8 cellular contexts compared by ENCODE assay signal in the genomic region with DNA sequence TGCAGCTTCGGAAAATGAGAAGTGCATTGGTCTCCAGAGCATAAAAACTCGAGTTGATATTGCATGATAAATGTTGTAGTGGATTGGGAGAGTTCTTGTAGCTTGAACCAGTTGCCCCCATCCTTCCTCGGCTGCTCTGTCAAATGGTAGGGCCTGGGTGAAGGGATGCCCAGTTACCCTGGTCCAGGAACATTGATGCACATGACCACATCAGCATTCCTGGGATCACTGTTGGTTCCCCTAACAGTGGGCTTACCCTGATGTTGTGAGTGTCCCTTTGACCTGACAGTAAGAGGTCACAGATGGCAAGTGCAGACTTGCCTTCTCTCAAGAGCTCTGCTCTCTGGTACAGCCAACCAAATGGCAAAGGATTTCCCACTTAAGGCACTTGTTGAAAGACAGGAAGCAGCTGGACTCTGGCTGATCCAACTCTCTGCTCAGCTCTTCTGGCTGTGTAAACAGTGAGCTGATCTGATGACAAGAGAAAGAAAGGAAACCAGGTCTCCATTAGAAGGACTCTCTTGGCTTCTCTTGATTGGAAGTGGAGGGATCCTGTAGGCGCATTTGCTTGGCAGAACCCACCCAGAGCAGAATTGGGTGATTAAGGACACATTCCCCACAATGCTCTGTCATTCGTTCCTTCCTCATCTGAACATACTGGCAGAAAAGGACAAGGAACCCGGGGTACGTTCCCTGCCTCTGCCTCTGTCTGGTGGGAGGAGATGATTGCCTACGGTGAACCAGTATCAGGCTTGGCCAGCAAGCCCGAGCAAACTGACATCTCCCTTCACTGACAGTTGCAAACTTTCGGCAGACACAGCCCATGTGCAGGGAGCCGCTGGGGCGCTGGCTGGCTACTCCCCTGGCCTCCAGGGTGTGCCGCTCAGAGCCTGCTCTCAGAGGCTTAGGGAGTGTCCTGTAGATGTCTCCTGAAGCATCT. TPM values are rescaled to one million over a fixed set of nuclear protein-coding genes. Genes with fewer than 3 reads are reported as not detected.
DNase-seq lines count a peak whose midpoint lies in the region; ATAC-seq, FAIRE-seq and TF ChIP-seq lines count a peak whose summit lies in the region.

No MANE protein-coding gene starts in this region.

- no peak overlapping the region for H3K9ac ChIP-seq in stomach smooth muscle (ENCODE audit: low read length in 2 of 2)

- DNase-seq in LHCN-M2 (ENCODE audit: low read depth) (peak; percentile 92), RWPE2 (ENCODE audit: low spot score) (no peak), Right ventricle myocardium superior (peak; percentile 63), frontal cortex (ENCODE audit: low spot score in 2 of 2) (no peak), H7 (no peak)

- H3K4me1 ChIP-seq in RWPE2 (ENCODE audit: insufficient read depth, poor library complexity, severe bottlenecking) = peaks cover 36% of the 10 kb centered on the region
- H3K4me1 ChIP-seq in stomach smooth muscle (ENCODE audit: control insufficient read depth, insufficient read depth, low read length) = peaks cover 44% of the 10 kb centered on the region

- H3K9me3 ChIP-seq in RWPE2 (ENCODE audit: severe bottlenecking) (no peaks in the 10 kb centered on the region), stomach smooth muscle (ENCODE audit: control insufficient read depth in 2 of 2, low read length in 2 of 2) (no peaks in the 10 kb centered on the region)

- no peak overlapping the region for H3K27ac ChIP-seq in RWPE2 (ENCODE audit: poor library complexity, severe bottlenecking)
- peak overlapping the region; percentile 82 for H3K27ac ChIP-seq in stomach smooth muscle (ENCODE audit: low read length)

- no peak for FAIRE-seq in frontal cortex (lab: Jason Lieb, UNC)

- H3K4me3 ChIP-seq in RWPE2 (ENCODE audit: severe bottlenecking) (no peak overlapping the region), stomach smooth muscle (ENCODE audit: low read length in 2 of 2) (peak overlapping the region; percentile 47 to 68), H7 (ENCODE audit: insufficient read depth, low read depth, low read length) (no peak overlapping the region)

- H3K36me3 ChIP-seq in RWPE2 (ENCODE audit: low read depth) (no peaks in the 10 kb centered on the region; the same call in 1 of the 2 replicates), stomach smooth muscle (ENCODE audit: control insufficient read depth in 2 of 2, insufficient read depth in 2 of 2, low read length in 2 of 2) (no peaks in the 10 kb centered on the region), H7 (replicated peaks; ENCODE audit: control insufficient read depth, insufficient read depth, low read length) (no peaks in the 10 kb centered on the region)

- intact Hi-C loops in Right ventricle myocardium superior (cut with DNase I) = no loop called here

- ATAC-seq in RWPE2 (ENCODE audit: low read depth) (peak; percentile 49), Right ventricle myocardium superior (ENCODE audit: poor library complexity) (peak; percentile 96), HG02870 (IDR thresholded peaks at IDR 0.05; ENCODE audit: unreplicated experiment) (no peak), GM18868 (IDR thresholded peaks at IDR 0.05; ENCODE audit: unreplicated experiment) (no peak)

- no peaks in the 10 kb centered on the region for H3K27me3 ChIP-seq in RWPE2 (ENCODE audit: insufficient read depth, poor library complexity, severe bottlenecking)
- no peaks in the 10 kb centered on the region for H3K27me3 ChIP-seq in stomach smooth muscle (ENCODE audit: control insufficient read depth in 1 of 2, insufficient read depth in 2 of 2, low read length in 2 of 2)
- no peaks in the 10 kb centered on the region for H3K27me3 ChIP-seq in H7 (ENCODE audit: control insufficient read depth, insufficient read depth, low read length)

- no peak for TF ChIP-seq CTCF in RWPE2 (IDR thresholded peaks at IDR 0.05; ENCODE audit: poor library complexity, severe bottlenecking)

RNA-seq across cellular contexts. Expression of a gene that starts 29.3 kb away (rescaled TPM):
- total RNA-seq in LHCN-M2 (2014; rRNA removed) (0.11 TPM in 1 of 2 replicates, not detected in the other), Right ventricle myocardium superior (84.7 TPM), frontal cortex (2.0 TPM)
- 0.13 TPM for polyA plus RNA-seq in LHCN-M2 (2012)
- total RNA-seq in H7 (2014; rRNA removed; shearing (Covaris generic)) = 10.4 and 13.7 TPM in 2 replicates

Comparison
In these comparisons a context has a peak if more than half of its experiments do, and no peak if none do; other contexts are left out.
1. DNase-seq: peak in LHCN-M2 (single experiment) and Right ventricle myocardium superior (single experiment); none in RWPE2 (single experiment), frontal cortex (0 of 2) and H7 (single experiment).
2. ATAC-seq: peak in RWPE2 (single experiment) and Right ventricle myocardium superior (single experiment); none in HG02870 (single experiment) and GM18868 (single experiment).
3. H3K4me3 ChIP-seq: peak in stomach smooth muscle (2 of 2); none in RWPE2 (single experiment) and H7 (single experiment).